1 cellular context compared by ENCODE assay signal in genomic region chr19:39154626-39155100, GRCh38.
TF ChIP-seq lines count a peak whose summit lies in the region.

No MANE protein-coding gene starts in this region.

TF ChIP-seq in liver, 16 proteins besides CTCF, POLR2A, EP300 and RAD21 (continued from another document):
- TF ChIP-seq REST (IDR thresholded peaks at IDR 0.05), result no peak
